ENCODE assay signal across 21 cellular contexts in the genomic region with DNA sequence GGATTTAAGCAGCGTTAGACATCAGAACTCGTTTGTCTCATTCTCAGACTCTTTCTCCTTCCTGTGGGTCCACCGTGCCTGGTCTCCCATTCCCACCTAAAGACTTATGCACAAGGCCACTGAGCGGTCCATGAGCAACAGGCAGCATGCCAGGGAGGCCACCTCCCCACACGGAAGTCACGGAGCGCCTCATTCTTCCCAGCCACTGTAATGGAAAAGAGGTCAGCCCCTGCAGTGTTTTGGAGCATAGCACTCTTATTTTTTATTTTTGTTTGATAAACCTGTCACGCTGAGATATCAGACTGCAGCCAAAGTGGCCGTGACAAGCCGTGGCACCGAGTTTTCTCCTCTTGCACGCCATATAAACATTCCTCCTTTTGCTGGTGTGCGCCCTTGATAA.
DNase-seq lines count a peak whose midpoint lies in the region; TF ChIP-seq lines count a peak whose summit lies in the region.
"Had no signal": no experiment of that assay in that cellular context is flagged by ENCODE, and none has a peak within 500 bp of the region (broad histone marks: within the 10 kb centered on the region; RNA-seq: fewer than 3 reads in every experiment).

No MANE protein-coding gene starts in this region.

- no peak for TF ChIP-seq EP300 in esophagus muscularis mucosa (IDR thresholded peaks at IDR 0.05)

- H3K4me1 ChIP-seq in adrenal gland (replicated peaks in 1 of 2), result no peaks in the 10 kb centered on the region
- peaks cover 0 to 37% (median 29%) of the 10 kb centered on the region in 4 donors for H3K4me1 ChIP-seq in esophagus muscularis mucosa
- peaks cover 0 to 12% (median 8%) of the 10 kb centered on the region in 5 donors for H3K4me1 ChIP-seq in subcutaneous abdominal adipose tissue (ENCODE audit: control insufficient read depth in 5 of 5, insufficient read depth in 5 of 5, low read length in 5 of 5)

- intact Hi-C loops in adrenal gland (cut with DNase I) (no loop called here), esophagus muscularis mucosa (cut with DNase I) (no loop called here)

- TF ChIP-seq POLR2A in adrenal gland (IDR thresholded peaks at IDR 0.05), result no peak
- TF ChIP-seq POLR2A in esophagus muscularis mucosa (IDR thresholded peaks at IDR 0.05; ENCODE audit: low read depth), result no peak

- no peak for TF ChIP-seq CTCF in adrenal gland (IDR thresholded peaks at IDR 0.05)
- no peak for TF ChIP-seq CTCF in esophagus muscularis mucosa (IDR thresholded peaks at IDR 0.05)
- TF ChIP-seq CTCF in GM13976 (IDR thresholded peaks at IDR 0.05; ENCODE audit: borderline replicate concordance, control extremely low read depth, extremely low read depth, insufficient read depth, missing control alignments), result no peak

- H3K4me3 ChIP-seq in adrenal gland, result no peak overlapping the region
- no peak overlapping the region for H3K4me3 ChIP-seq in esophagus muscularis mucosa
- peak overlapping the region in 2 of 5 donors; percentile 16 to 32 for H3K4me3 ChIP-seq in subcutaneous abdominal adipose tissue (ENCODE audit: low read depth in 1 of 5, low read length in 5 of 5)
- H3K4me3 ChIP-seq: BLaER1, GM23338, MG63, SK-N-MC had no signal

- in situ Hi-C loops in G401 (cut with HindIII; ENCODE audit: low sequenced_read_pairs) (no loop called here), GM13976 (cut with MboI; ENCODE audit: low sequenced_read_pairs, unreplicated experiment) (no loop called here)

- WGBS in adrenal gland, 4 donors, result 51 to 73% (median 58%) methylated on average over 13 of the region's 13 CpGs
- 51% methylated on average over 13 of the region's 13 CpGs for WGBS in esophagus muscularis mucosa

- H3K36me3 ChIP-seq in adrenal gland (replicated peaks in 1 of 2), result no peaks in the 10 kb centered on the region
- H3K36me3 ChIP-seq in esophagus muscularis mucosa, result peaks cover 0 to 11% (median 0%) of the 10 kb centered on the region in 4 donors
- peaks cover 0 to 10% (median 5%) of the 10 kb centered on the region in 5 donors for H3K36me3 ChIP-seq in subcutaneous abdominal adipose tissue (ENCODE audit: control insufficient read depth in 5 of 5, insufficient read depth in 5 of 5, low read length in 5 of 5)
- H3K36me3 ChIP-seq: MG63 had no signal

- no peak overlapping the region for H3K9ac ChIP-seq in subcutaneous abdominal adipose tissue (ENCODE audit: low read length in 5 of 5)
- H3K9ac ChIP-seq: BLaER1 had no signal

- H3K27me3 ChIP-seq in adrenal gland (no peaks in the 10 kb centered on the region), esophagus muscularis mucosa (no peaks in the 10 kb centered on the region), subcutaneous abdominal adipose tissue (ENCODE audit: control insufficient read depth in 5 of 5, insufficient read depth in 4 of 5, low read length in 5 of 5) (no peaks in the 10 kb centered on the region)
- H3K27me3 ChIP-seq: BLaER1, MG63 had no signal

- H3K9me3 ChIP-seq in adrenal gland (replicated peaks in 1 of 3) (no peaks in the 10 kb centered on the region), esophagus muscularis mucosa (peaks cover 0 to 11% (median 4%) of the 10 kb centered on the region in 4 donors), subcutaneous abdominal adipose tissue (ENCODE audit: control insufficient read depth in 5 of 5, low read length in 5 of 5) (peaks cover 0 to 4% (median 0%) of the 10 kb centered on the region in 5 donors)

- DNase-seq in G401 (ENCODE audit: low spot score) (peak; percentile 24), adrenal gland (peak in 6 of 7 donors; percentile 10 to 57 (median 41)), esophagus muscularis mucosa (ENCODE audit: extremely low spot score) (no peak), GM13976 (ENCODE audit: low spot score) (no peak), HuH-7.5 (ENCODE audit: low spot score) (no peak), NCI-H82 treated with DMSO at 0.1 percent for 48 hours (lab: John Stamatoyannopoulos, UW; ENCODE audit: unreplicated experiment) (no peak)
- DNase-seq: CD4-positive, CD25-positive, alpha-beta regulatory T cell; DMS153; H9; HFFc6; KG1; MG63; NCI-H2029; NCI-H446 treated with DMSO at 0.1 percent for 48 hours; NCI-H526 treated with DMSO at 0.1 percent for 48 hours; SHP77 treated with DMSO at 0.1 percent for 48 hours had no signal

- no peak overlapping the region for H3K27ac ChIP-seq in adrenal gland
- peak overlapping the region in 3 of 4 donors; percentile 20 to 76 (median 22) for H3K27ac ChIP-seq in esophagus muscularis mucosa (replicated peaks in 1 of 4)
- H3K27ac ChIP-seq in subcutaneous abdominal adipose tissue (ENCODE audit: low read depth, low read length), result peak overlapping the region; percentile 8
- H3K27ac ChIP-seq: BLaER1, RWPE1, SK-N-MC had no signal

Comparison
In these comparisons a context has a peak if more than half of its experiments do, and no peak if none do; other contexts are left out.
1. DNase-seq: peak in G401 (single experiment) and adrenal gland (6 of 7); none in esophagus muscularis mucosa (single experiment), GM13976 (single experiment), HuH-7.5 (single experiment) and NCI-H82 treated with DMSO at 0.1 percent for 48 hours (single experiment).
2. H3K27ac ChIP-seq: peak in esophagus muscularis mucosa (3 of 4) and subcutaneous abdominal adipose tissue (single experiment); none in adrenal gland (0 of 5).